ENCODE assay signal across 1 cellular context in the genomic region with DNA sequence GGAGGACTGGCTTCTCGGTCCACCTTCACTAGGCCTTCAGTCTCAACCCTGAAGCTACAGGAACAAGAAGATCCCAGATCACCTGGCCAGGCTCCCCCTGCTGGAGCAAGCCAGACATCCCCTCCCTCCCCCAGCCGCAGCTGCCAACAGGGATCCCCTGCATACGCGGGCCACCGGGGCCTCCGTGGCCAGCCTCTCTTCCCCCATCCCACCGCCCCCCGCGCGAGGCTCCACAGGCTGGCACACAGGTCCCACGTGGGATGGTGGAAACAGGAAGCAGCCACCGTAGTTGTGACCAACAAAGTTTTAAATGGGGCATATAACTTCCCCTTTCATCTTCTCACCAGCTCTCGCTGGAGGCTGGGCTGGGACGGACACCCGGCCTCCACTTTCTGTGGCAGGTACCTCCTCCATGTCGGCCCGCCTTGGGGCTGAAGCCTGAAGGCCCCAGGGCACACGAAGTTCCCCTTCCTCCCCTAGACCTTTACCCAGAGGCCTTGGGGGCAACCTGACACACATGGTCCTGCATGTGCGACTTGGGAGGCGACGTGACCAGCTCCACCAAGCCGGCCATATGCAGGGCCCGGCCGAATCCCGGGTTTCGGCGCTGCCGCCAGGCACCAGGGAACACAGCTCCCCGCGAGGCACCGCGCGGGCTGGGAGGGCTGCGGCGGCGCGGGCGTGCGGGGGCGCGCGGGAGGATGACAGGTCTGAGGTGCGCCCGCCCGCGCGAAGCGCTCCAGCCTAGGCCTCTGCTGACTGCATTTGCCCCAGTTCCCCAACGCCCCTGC.
TF ChIP-seq lines count a peak whose summit lies in the region.

No MANE protein-coding gene starts in this region.

TF ChIP-seq in IMR-90, 13 proteins besides CTCF, POLR2A, EP300 and RAD21 (continued from another document):
- TF ChIP-seq CEBPB (IDR thresholded peaks at IDR 0.05; ENCODE audit: low read depth, low read length) (no peak), USF2 (IDR thresholded peaks at IDR 0.05; ENCODE audit: low read depth, low read length) (peak; percentile 16; the same call in 1 of the 2 replicates), CHD1 (IDR thresholded peaks at IDR 0.05; ENCODE audit: low read depth, low read length) (peak; percentile 28; the same call in 1 of the 2 replicates), RFX5 (IDR thresholded peaks at IDR 0.05; ENCODE audit: low read depth, low read length) (no peak), MXI1 (IDR thresholded peaks at IDR 0.05; ENCODE audit: borderline replicate concordance, low read depth, low read length) (0 out of 2 replicates have a peak, but pooled peaks have one; percentile 12)
